8 cellular contexts compared by ENCODE assay signal in the genomic region with DNA sequence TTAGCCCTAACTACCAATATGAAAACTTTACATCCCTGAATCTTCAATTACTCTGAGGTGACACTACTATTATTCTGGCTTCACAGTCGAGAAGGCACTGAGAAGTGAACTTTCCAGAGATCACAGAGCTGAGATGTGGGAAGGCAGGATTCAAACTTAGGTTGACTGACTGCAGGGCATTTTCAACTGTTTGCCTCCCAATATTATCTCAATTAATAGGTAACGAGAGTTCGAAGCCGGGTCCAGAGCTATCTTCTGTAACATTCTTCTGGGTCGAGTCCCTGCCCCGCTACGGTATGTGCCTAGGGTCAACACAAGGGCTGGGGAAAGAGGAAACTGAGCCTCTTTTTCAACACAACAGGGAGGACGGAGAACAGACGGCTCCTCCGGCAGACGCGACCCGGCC. TPM values are rescaled to one million over a fixed set of nuclear protein-coding genes. Genes with fewer than 3 reads are reported as not detected.
A peak's percentile ranks its signal among the peaks of the same experiment; 100 is the strongest.
DNase-seq lines count a peak whose midpoint lies in the region; ATAC-seq and TF ChIP-seq lines count a peak whose summit lies in the region.

No MANE protein-coding gene starts in this region.

- ATAC-seq in heart left ventricle (no peak), left cardiac atrium (no peak), HG02610 (IDR thresholded peaks at IDR 0.05; ENCODE audit: unreplicated experiment) (no peak), HG03196 (IDR thresholded peaks at IDR 0.05; ENCODE audit: unreplicated experiment) (no peak)

- H3K4me3 Mint-ChIP-seq in activated T-helper 2 cell treated with anti-CD3 and anti-CD28 coated beads, Interferon-gamma antibody, Interleukin-2, Interleukin-4, amounts not matched to agents 10 μg/mL and 5 μg/mL and 100 μg/mL, durations not matched to agents 14 hours and 24 hours and 36 hours (ENCODE audit: low read depth) = peak overlapping the region; percentile 90

- peaks cover 9% of the 10 kb centered on the region for H3K9me3 Mint-ChIP-seq in activated T-helper 2 cell treated with anti-CD3 and anti-CD28 coated beads, Interferon-gamma antibody, Interleukin-2, Interleukin-4, amounts not matched to agents 10 μg/mL and 5 μg/mL and 100 μg/mL, durations not matched to agents 14 hours and 24 hours and 36 hours

- peaks cover 0 to 6% (median 0%) of the 10 kb centered on the region in 9 donors for H3K36me3 ChIP-seq in heart left ventricle
- H3K36me3 ChIP-seq in kidney epithelial cell (ENCODE audit: control insufficient read depth, insufficient read depth, low read length) = no peaks in the 10 kb centered on the region
- H3K36me3 ChIP-seq in tibial artery = no peaks in the 10 kb centered on the region

- H3K27ac Mint-ChIP-seq in activated T-helper 2 cell treated with anti-CD3 and anti-CD28 coated beads, Interferon-gamma antibody, Interleukin-2, Interleukin-4, amounts not matched to agents 10 μg/mL and 5 μg/mL and 100 μg/mL, durations not matched to agents 14 hours and 24 hours and 36 hours = peak overlapping the region; percentile 98

- peaks cover 0 to 53% (median 29%) of the 10 kb centered on the region in 12 donors for H3K4me1 ChIP-seq in heart left ventricle
- H3K4me1 ChIP-seq in tibial artery = peaks cover 0 to 35% (median 16%) of the 10 kb centered on the region in 4 donors

- no peaks in the 10 kb centered on the region for H3K27me3 Mint-ChIP-seq in activated T-helper 2 cell treated with anti-CD3 and anti-CD28 coated beads, Interferon-gamma antibody, Interleukin-2, Interleukin-4, amounts not matched to agents 10 μg/mL and 5 μg/mL and 100 μg/mL, durations not matched to agents 14 hours and 24 hours and 36 hours (ENCODE audit: low read depth)

- no peak for TF ChIP-seq POLR2A in heart left ventricle (IDR thresholded peaks at IDR 0.05)

- intact Hi-C loops in heart left ventricle (cut with DNase I) = loop anchor here in 8 of 10 donors (2.0 to 10.0 kb wide), 11 partner anchors 35 to 340 kb away; partner anchors contain the start of genes RNF103 (in 5 of the 8) and KDM3A (in 3 of the 8)
- intact Hi-C loops in left cardiac atrium (cut with DNase I) = loop anchor here in 1 of 2 donors (5.0 kb wide), 1 partner anchor 60 kb away; the partner anchor contains the start of gene RNF103
- intact Hi-C loops in activated T-helper 2 cell treated with anti-CD3 and anti-CD28 coated beads, Interferon-gamma antibody, Interleukin-2, Interleukin-4, amounts not matched to agents 10 μg/mL and 5 μg/mL and 100 μg/mL, durations not matched to agents 14 hours and 24 hours and 36 hours (cut with micrococcal nuclease) = loop anchor here (2.0 to 10.0 kb wide), 3 partner anchors 60 to 368 kb away; partner anchors contain the start of genes IMMT, KDM3A, MRPL35 and RNF103
- intact Hi-C loops in tibial artery (cut with DNase I; ENCODE audit: low total_unique reads) = loop anchor here (2.0 kb wide), 1 partner anchor 60 kb away; the partner anchor contains the start of gene RNF103

- WGBS in heart left ventricle, 4 donors = 0 to 2% (median 0%) methylated on average over 12 to 13 of the region's 13 CpGs

- H3K27ac ChIP-seq in heart left ventricle (peak overlapping the region; percentile 98 to 100 (median 99)), tibial artery (peak overlapping the region; percentile 89 to 99)

- H3K27me3 ChIP-seq in heart left ventricle (no peaks in the 10 kb centered on the region), kidney epithelial cell (ENCODE audit: control insufficient read depth, insufficient read depth, low read length) (no peaks in the 10 kb centered on the region), tibial artery (no peaks in the 10 kb centered on the region)

- no peak for TF ChIP-seq CTCF in heart left ventricle (IDR thresholded peaks at IDR 0.05)
- no peak for TF ChIP-seq CTCF in kidney epithelial cell (IDR thresholded peaks at IDR 0.05; ENCODE audit: insufficient read depth, low read length, poor library complexity, severe bottlenecking)
- TF ChIP-seq CTCF in tibial artery (IDR thresholded peaks at IDR 0.05) = no peak

- H3K4me3 ChIP-seq in heart left ventricle (peak overlapping the region; percentile 67 to 97 (median 80)), kidney epithelial cell (ENCODE audit: low read depth, low read length) (peak overlapping the region; percentile 97), tibial artery (peak overlapping the region; percentile 62 to 85)

- peaks cover 37% of the 10 kb centered on the region for H3K36me3 Mint-ChIP-seq in activated T-helper 2 cell treated with anti-CD3 and anti-CD28 coated beads, Interferon-gamma antibody, Interleukin-2, Interleukin-4, amounts not matched to agents 10 μg/mL and 5 μg/mL and 100 μg/mL, durations not matched to agents 14 hours and 24 hours and 36 hours (ENCODE audit: low read depth)

- H3K4me1 Mint-ChIP-seq in activated T-helper 2 cell treated with anti-CD3 and anti-CD28 coated beads, Interferon-gamma antibody, Interleukin-2, Interleukin-4, amounts not matched to agents 10 μg/mL and 5 μg/mL and 100 μg/mL, durations not matched to agents 14 hours and 24 hours and 36 hours (ENCODE audit: low read depth) = peaks cover 37% of the 10 kb centered on the region

- H3K9me3 ChIP-seq in heart left ventricle (no peaks in the 10 kb centered on the region), tibial artery (no peaks in the 10 kb centered on the region)

- DNase-seq in heart left ventricle (no peak), left cardiac atrium (no peak), kidney epithelial cell (ENCODE audit: low read depth) (no peak), tibial artery (no peak), C1 segment of cervical spinal cord (lab: John Stamatoyannopoulos, UW) (no peak)
- DNase-seq in activated T-helper 2 cell treated with anti-CD3 and anti-CD28 coated beads, Interferon-gamma antibody, Interleukin-2, Interleukin-4, amounts not matched to agents 10 μg/mL and 5 μg/mL and 100 μg/mL, durations not matched to agents 14 hours and 24 hours and 36 hours (ENCODE audit: low spot score) = no peak

RNA-seq across cellular contexts. Expression of gene CHMP3, which starts 0.8 kb away (rescaled TPM):
- total RNA-seq in heart left ventricle = 100 to 1,000 TPM in 7 of 9 donors, 10 to 100 TPM in 2; 75.4 to 178 (median 145) TPM
- polyA plus RNA-seq in heart left ventricle = 100 to 1,000 TPM in 1 of 2 donors, 10 to 100 TPM in 1; 50.0 to 120 TPM
- 100 to 1,000 TPM; 146 to 152 TPM for total RNA-seq in left cardiac atrium
- 31.4 and 33.6 TPM in 2 replicates for total RNA-seq in activated T-helper 2 cell treated with anti-CD3 and anti-CD28 coated beads, Interferon-gamma antibody, Interleukin-2, Interleukin-4, amounts not matched to agents 10 μg/mL and 5 μg/mL and 100 μg/mL, durations not matched to agents 14 hours and 24 hours and 36 hours
- 76.7 and 106 TPM in 2 replicates for total RNA-seq in kidney epithelial cell
